8 cellular contexts compared by ENCODE assay signal in the genomic region with DNA sequence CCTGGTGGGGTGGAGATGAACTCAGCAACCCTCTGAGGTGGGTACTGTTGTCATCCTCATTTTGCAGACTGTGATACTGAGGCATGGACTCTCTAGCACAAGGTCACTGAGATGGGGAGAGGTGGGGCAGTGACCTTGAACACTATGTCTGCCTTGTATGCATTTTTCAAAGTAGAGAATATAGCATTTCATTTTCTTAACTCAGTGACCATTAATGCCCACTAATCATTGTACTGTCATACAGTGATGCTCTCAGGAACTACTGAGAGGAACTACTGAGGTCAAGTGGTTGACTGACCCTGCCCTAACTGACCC. TPM values are rescaled to one million over a fixed set of nuclear protein-coding genes. Genes with fewer than 3 reads are reported as not detected.
DNase-seq lines count a peak whose midpoint lies in the region; ATAC-seq and TF ChIP-seq lines count a peak whose summit lies in the region.

No MANE protein-coding gene starts in this region.

- DNase-seq in activated CD8-positive, alpha-beta memory T cell treated with anti-CD3 and anti-CD28 coated beads, Interleukin-2, amount 10 ng/mL, durations not matched to agents 7 days and 5 days: no peak
- no peak for DNase-seq in activated CD8-positive, alpha-beta memory T cell treated with anti-CD3 and anti-CD28 coated beads, Interleukin-2, amount 50 U/mL, for 48 hours
- DNase-seq in activated CD8-positive, alpha-beta T cell treated with anti-CD3 and anti-CD28 coated beads for 36 hours: no peak
- DNase-seq in foreskin keratinocyte (no peak), suprapubic skin (ENCODE audit: low spot score in 2 of 2) (no peak), GM13976 (ENCODE audit: low spot score) (no peak)
- DNase-seq in stimulated activated CD4-positive, alpha-beta T cell treated with anti-CD3 and anti-CD28 coated beads, Interleukin-2, amount 100 ng/mL, for 48 hours: no peak

- CTCF ChIA-PET in activated CD8-positive, alpha-beta memory T cell treated with anti-CD3 and anti-CD28 coated beads, Interleukin-2, amount 10 ng/mL, durations not matched to agents 7 days and 5 days (lab: Charles Lee): no interaction called here
- CTCF ChIA-PET in activated CD8-positive, alpha-beta T cell treated with anti-CD3 and anti-CD28 coated beads for 36 hours (lab: Charles Lee): interaction anchor here (1.3 kb wide), 1 partner anchor 7 kb away, joined by 3 read pairs; no protein-coding TSS in a partner anchor

- no peak for TF ChIP-seq CTCF in activated CD8-positive, alpha-beta T cell treated with anti-CD3 and anti-CD28 coated beads for 36 hours (IDR thresholded peaks at IDR 0.05)
- TF ChIP-seq CTCF in foreskin keratinocyte (conservative IDR thresholded peaks at IDR 0.05) (no peak), suprapubic skin (IDR thresholded peaks at IDR 0.05) (no peak), GM13976 (IDR thresholded peaks at IDR 0.05; ENCODE audit: borderline replicate concordance, control extremely low read depth, extremely low read depth, insufficient read depth, missing control alignments) (no peak)

- no peaks in the 10 kb centered on the region for H3K9me3 Mint-ChIP-seq in activated CD8-positive, alpha-beta memory T cell treated with anti-CD3 and anti-CD28 coated beads, Interleukin-2, amount 10 ng/mL, durations not matched to agents 7 days and 5 days (ENCODE audit: low read depth)
- H3K9me3 Mint-ChIP-seq in activated CD8-positive, alpha-beta T cell treated with anti-CD3 and anti-CD28 coated beads for 36 hours: no peaks in the 10 kb centered on the region

- ATAC-seq in activated CD8-positive, alpha-beta memory T cell treated with anti-CD3 and anti-CD28 coated beads, Interleukin-2, amount 10 ng/mL, durations not matched to agents 7 days and 5 days: no peak
- ATAC-seq in activated CD8-positive, alpha-beta T cell treated with anti-CD3 and anti-CD28 coated beads for 36 hours: no peak
- no peak for ATAC-seq in foreskin keratinocyte
- no peak for ATAC-seq in GM21526 (IDR thresholded peaks at IDR 0.05; ENCODE audit: low FRiP score, unreplicated experiment)

- H3K4me3 ChIP-seq in suprapubic skin: peak overlapping the region; percentile 85

- H3K27me3 Mint-ChIP-seq in activated CD8-positive, alpha-beta memory T cell treated with anti-CD3 and anti-CD28 coated beads, Interleukin-2, amount 10 ng/mL, durations not matched to agents 7 days and 5 days: no peaks in the 10 kb centered on the region
- H3K27me3 Mint-ChIP-seq in activated CD8-positive, alpha-beta T cell treated with anti-CD3 and anti-CD28 coated beads for 36 hours: no peaks in the 10 kb centered on the region

- H3K27ac ChIP-seq in foreskin keratinocyte (peak overlapping the region; percentile 58), suprapubic skin (peak overlapping the region; percentile 52)

- no peak for TF ChIP-seq EP300 in suprapubic skin (IDR thresholded peaks at IDR 0.05)

- in situ Hi-C loops in GM13976 (cut with MboI; ENCODE audit: low sequenced_read_pairs, unreplicated experiment): no loop called here

- intact Hi-C loops in activated CD8-positive, alpha-beta T cell treated with anti-CD3 and anti-CD28 coated beads for 36 hours (cut with micrococcal nuclease): no loop called here

- H3K27me3 ChIP-seq in foreskin keratinocyte (no peaks in the 10 kb centered on the region), suprapubic skin (no peaks in the 10 kb centered on the region)

- H3K36me3 ChIP-seq in suprapubic skin: no peaks in the 10 kb centered on the region

- TF ChIP-seq POLR2A in suprapubic skin (IDR thresholded peaks at IDR 0.05): no peak

- H3K4me3 Mint-ChIP-seq in activated CD8-positive, alpha-beta memory T cell treated with anti-CD3 and anti-CD28 coated beads, Interleukin-2, amount 10 ng/mL, durations not matched to agents 7 days and 5 days: peak overlapping the region; percentile 97
- H3K4me3 Mint-ChIP-seq in activated CD8-positive, alpha-beta T cell treated with anti-CD3 and anti-CD28 coated beads for 36 hours: peak overlapping the region; percentile 88

- peaks cover 14% of the 10 kb centered on the region for H3K36me3 Mint-ChIP-seq in activated CD8-positive, alpha-beta memory T cell treated with anti-CD3 and anti-CD28 coated beads, Interleukin-2, amount 10 ng/mL, durations not matched to agents 7 days and 5 days
- H3K36me3 Mint-ChIP-seq in activated CD8-positive, alpha-beta T cell treated with anti-CD3 and anti-CD28 coated beads for 36 hours (ENCODE audit: low read depth): peaks cover 30% of the 10 kb centered on the region

- H3K4me1 ChIP-seq in foreskin keratinocyte (peaks cover 13% of the 10 kb centered on the region), suprapubic skin (peaks cover 43% of the 10 kb centered on the region)

- no peaks in the 10 kb centered on the region for H3K9me3 ChIP-seq in suprapubic skin

- POLR2A ChIA-PET in activated CD8-positive, alpha-beta T cell treated with anti-CD3 and anti-CD28 coated beads for 36 hours (lab: Charles Lee): interaction anchor here (2.9 kb wide), 1 partner anchor 8 kb away, joined by 15 read pairs; no protein-coding TSS in a partner anchor

- peak overlapping the region; percentile 94 for H3K27ac Mint-ChIP-seq in activated CD8-positive, alpha-beta memory T cell treated with anti-CD3 and anti-CD28 coated beads, Interleukin-2, amount 10 ng/mL, durations not matched to agents 7 days and 5 days
- peak overlapping the region; percentile 30 for H3K27ac Mint-ChIP-seq in activated CD8-positive, alpha-beta T cell treated with anti-CD3 and anti-CD28 coated beads for 36 hours

- peaks cover 56% of the 10 kb centered on the region for H3K4me1 Mint-ChIP-seq in activated CD8-positive, alpha-beta memory T cell treated with anti-CD3 and anti-CD28 coated beads, Interleukin-2, amount 10 ng/mL, durations not matched to agents 7 days and 5 days
- peaks cover 49% of the 10 kb centered on the region for H3K4me1 Mint-ChIP-seq in activated CD8-positive, alpha-beta T cell treated with anti-CD3 and anti-CD28 coated beads for 36 hours (ENCODE audit: low read depth)

RNA-seq across cellular contexts. Expression of gene L3HYPDH, which starts 2.1 kb away (rescaled TPM):
- total RNA-seq in activated CD8-positive, alpha-beta memory T cell treated with anti-CD3 and anti-CD28 coated beads, Interleukin-2, amount 10 ng/mL, durations not matched to agents 7 days and 5 days: 10 to 100 TPM; 11.0 to 26.7 TPM
- total RNA-seq in activated CD8-positive, alpha-beta T cell treated with anti-CD3 and anti-CD28 coated beads for 36 hours: 10 to 100 TPM; 12.3 to 14.6 TPM
- total RNA-seq in foreskin keratinocyte: 25.9 and 26.7 TPM in 2 replicates
- polyA plus RNA-seq in foreskin keratinocyte: 18.6 and 19.2 TPM in 2 replicates
- 10 to 100 TPM; 15.3 to 59.1 (median 23.3) TPM for total RNA-seq in suprapubic skin

RNA-seq across cellular contexts. Expression of gene JKAMP, which starts 2.2 kb away (rescaled TPM):
- total RNA-seq in activated CD8-positive, alpha-beta memory T cell treated with anti-CD3 and anti-CD28 coated beads, Interleukin-2, amount 10 ng/mL, durations not matched to agents 7 days and 5 days: 10 to 100 TPM; 20.3 to 25.0 TPM
- total RNA-seq in activated CD8-positive, alpha-beta T cell treated with anti-CD3 and anti-CD28 coated beads for 36 hours: 10 to 100 TPM; 15.3 to 16.0 TPM
- total RNA-seq in foreskin keratinocyte (45.4 and 47.0 TPM in 2 replicates), suprapubic skin (10 to 100 TPM; 49.8 to 56.7 (median 53.5) TPM)
- 26.0 and 30.3 TPM in 2 replicates for polyA plus RNA-seq in foreskin keratinocyte

RNA-seq across cellular contexts. Expression of gene GPR135, which starts 16.9 kb away (rescaled TPM):
- total RNA-seq in activated CD8-positive, alpha-beta memory T cell treated with anti-CD3 and anti-CD28 coated beads, Interleukin-2, amount 10 ng/mL, durations not matched to agents 7 days and 5 days: 1 to 10 TPM; 1.3 to 2.1 TPM
- total RNA-seq in activated CD8-positive, alpha-beta T cell treated with anti-CD3 and anti-CD28 coated beads for 36 hours: 1 to 10 TPM; 1.5 to 1.7 TPM
- total RNA-seq in foreskin keratinocyte (0.60 and 0.99 TPM in 2 replicates), suprapubic skin (1 to 10 TPM; 1.3 to 5.9 (median 2.4) TPM)
- polyA plus RNA-seq in foreskin keratinocyte: 0.12 and 0.13 TPM in 2 replicates
